In the genomic region with DNA sequence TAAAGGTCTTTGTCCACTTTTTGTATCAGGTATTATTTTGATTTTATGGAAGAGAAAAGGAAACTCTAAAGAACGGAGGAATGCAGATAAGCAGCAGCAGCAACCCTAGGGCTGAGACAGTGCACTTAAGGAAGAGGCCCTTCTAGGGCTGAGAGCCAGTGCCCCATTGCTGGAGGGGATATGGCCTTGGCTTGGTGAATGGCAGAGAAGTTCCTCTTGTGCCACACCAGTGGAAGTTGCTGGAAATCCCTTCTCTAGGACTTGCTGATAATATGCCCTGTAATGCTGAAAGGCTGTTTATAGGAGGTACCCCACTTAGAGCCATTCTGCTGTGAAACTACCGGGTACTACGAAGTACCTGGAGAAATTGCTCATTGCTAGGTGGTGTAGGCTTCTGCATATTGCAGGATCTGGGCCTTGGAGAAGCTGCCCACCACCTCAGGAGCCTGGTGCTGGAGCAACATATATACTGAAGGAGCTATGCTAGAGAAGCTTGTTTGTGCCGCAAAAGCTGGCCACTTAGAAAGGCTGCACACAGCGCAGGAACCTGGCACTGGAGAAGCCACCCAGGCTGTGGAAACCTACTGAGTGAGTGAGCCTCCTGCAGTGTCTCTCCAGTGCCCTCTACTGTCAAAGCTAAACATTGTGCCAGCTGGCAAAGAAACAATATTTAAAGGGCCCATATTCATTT, we compare ENCODE assay signal across 8 cellular contexts. TPM values are rescaled to one million over a fixed set of nuclear protein-coding genes. Genes with fewer than 3 reads are reported as not detected.
DNase-seq lines count a peak whose midpoint lies in the region; ATAC-seq lines count a peak whose summit lies in the region.

No MANE protein-coding gene starts in this region.

- H3K27ac ChIP-seq in CD4-positive, CD25-positive, alpha-beta regulatory T cell (ENCODE audit: insufficient read depth, low read length, poor library complexity, severe bottlenecking) = no peak overlapping the region

- peak; percentile 97 to 99 for ATAC-seq in CD4-positive, CD25-positive, alpha-beta regulatory T cell (ENCODE audit: low read depth in 2 of 2)
- ATAC-seq in GM19328 (IDR thresholded peaks at IDR 0.05; ENCODE audit: unreplicated experiment) (peak; percentile 75), HG03460 (IDR thresholded peaks at IDR 0.05; ENCODE audit: unreplicated experiment) (peak; percentile 97)
- ATAC-seq in stimulated activated effector memory CD8-positive, alpha-beta T cell treated with anti-CD3 and anti-CD28 coated beads, Interleukin-12 subunit alpha, Interleukin-12 subunit beta, amount 100 ng/mL, for 72 hours = peak; percentile 97

- H3K9me3 ChIP-seq in CD4-positive, CD25-positive, alpha-beta regulatory T cell (ENCODE audit: control insufficient read depth in 2 of 2, low read length in 2 of 2) = no peaks in the 10 kb centered on the region

- H3K36me3 ChIP-seq in CD4-positive, CD25-positive, alpha-beta regulatory T cell (ENCODE audit: control insufficient read depth, insufficient read depth, low read length) = no peaks in the 10 kb centered on the region

- H3K4me3 ChIP-seq in CD4-positive, CD25-positive, alpha-beta regulatory T cell (ENCODE audit: low read depth, low read length) = no peak overlapping the region

- no peaks in the 10 kb centered on the region for H3K27me3 ChIP-seq in CD4-positive, CD25-positive, alpha-beta regulatory T cell (ENCODE audit: control insufficient read depth, insufficient read depth, low read length)

- no peaks in the 10 kb centered on the region for H3K4me1 ChIP-seq in CD4-positive, CD25-positive, alpha-beta regulatory T cell (ENCODE audit: control insufficient read depth, insufficient read depth, low read length, poor library complexity, severe bottlenecking)

- H3K27ac Mint-ChIP-seq in CD4-positive, CD25-positive, alpha-beta regulatory T cell = no peak overlapping the region
- no peak overlapping the region for H3K27ac Mint-ChIP-seq in stimulated activated effector memory CD8-positive, alpha-beta T cell treated with anti-CD3 and anti-CD28 coated beads, Interleukin-12 subunit alpha, Interleukin-12 subunit beta, amount 100 ng/mL, for 72 hours

- no peak overlapping the region for H3K4me3 Mint-ChIP-seq in CD4-positive, CD25-positive, alpha-beta regulatory T cell
- H3K4me3 Mint-ChIP-seq in stimulated activated effector memory CD8-positive, alpha-beta T cell treated with anti-CD3 and anti-CD28 coated beads, Interleukin-12 subunit alpha, Interleukin-12 subunit beta, amount 100 ng/mL, for 72 hours = no peak overlapping the region

- no peaks in the 10 kb centered on the region for H3K9me3 Mint-ChIP-seq in CD4-positive, CD25-positive, alpha-beta regulatory T cell
- no peaks in the 10 kb centered on the region for H3K9me3 Mint-ChIP-seq in stimulated activated effector memory CD8-positive, alpha-beta T cell treated with anti-CD3 and anti-CD28 coated beads, Interleukin-12 subunit alpha, Interleukin-12 subunit beta, amount 100 ng/mL, for 72 hours

- peaks cover 0 to 4% (median 3%) of the 10 kb centered on the region in 4 donors for H3K4me1 Mint-ChIP-seq in CD4-positive, CD25-positive, alpha-beta regulatory T cell
- peaks cover 4% of the 10 kb centered on the region for H3K4me1 Mint-ChIP-seq in stimulated activated effector memory CD8-positive, alpha-beta T cell treated with anti-CD3 and anti-CD28 coated beads, Interleukin-12 subunit alpha, Interleukin-12 subunit beta, amount 100 ng/mL, for 72 hours

- no peaks in the 10 kb centered on the region for H3K36me3 Mint-ChIP-seq in CD4-positive, CD25-positive, alpha-beta regulatory T cell
- H3K36me3 Mint-ChIP-seq in stimulated activated effector memory CD8-positive, alpha-beta T cell treated with anti-CD3 and anti-CD28 coated beads, Interleukin-12 subunit alpha, Interleukin-12 subunit beta, amount 100 ng/mL, for 72 hours = no peaks in the 10 kb centered on the region

- DNase-seq in CD4-positive, CD25-positive, alpha-beta regulatory T cell = peak; percentile 40 to 82 (median 69)
- DNase-seq in NCI-H748 (lab: John Stamatoyannopoulos, UW; ENCODE audit: unreplicated experiment) (peak; percentile 82), ecto neural progenitor cell (ENCODE audit: low spot score) (peak; percentile 70), midbrain (lab: John Stamatoyannopoulos, UW) (peak; percentile 82)
- peak; percentile 25 to 58 for DNase-seq in activated CD4-positive, alpha-beta T cell treated with anti-CD3 and anti-CD28 coated beads, Interleukin-2, amount 50 U/mL, for 24 hours (ENCODE audit: low read depth in 1 of 2, low spot score in 1 of 2)
- DNase-seq in stimulated activated effector memory CD8-positive, alpha-beta T cell treated with anti-CD3 and anti-CD28 coated beads, Interleukin-12 subunit alpha, Interleukin-12 subunit beta, amount 100 ng/mL, for 72 hours (ENCODE audit: low spot score in 2 of 2) = peak; percentile 35 to 66

- peaks cover 43% of the 10 kb centered on the region for H3K27me3 Mint-ChIP-seq in CD4-positive, CD25-positive, alpha-beta regulatory T cell

RNA-seq across cellular contexts. Expression of a gene that starts 9.6 kb away (rescaled TPM):
- total RNA-seq in CD4-positive, CD25-positive, alpha-beta regulatory T cell = 3.9 TPM
- polyA plus RNA-seq in CD4-positive, CD25-positive, alpha-beta regulatory T cell = 1 to 10 TPM; 2.9 to 3.7 (median 3.3) TPM
